In the genomic region with DNA sequence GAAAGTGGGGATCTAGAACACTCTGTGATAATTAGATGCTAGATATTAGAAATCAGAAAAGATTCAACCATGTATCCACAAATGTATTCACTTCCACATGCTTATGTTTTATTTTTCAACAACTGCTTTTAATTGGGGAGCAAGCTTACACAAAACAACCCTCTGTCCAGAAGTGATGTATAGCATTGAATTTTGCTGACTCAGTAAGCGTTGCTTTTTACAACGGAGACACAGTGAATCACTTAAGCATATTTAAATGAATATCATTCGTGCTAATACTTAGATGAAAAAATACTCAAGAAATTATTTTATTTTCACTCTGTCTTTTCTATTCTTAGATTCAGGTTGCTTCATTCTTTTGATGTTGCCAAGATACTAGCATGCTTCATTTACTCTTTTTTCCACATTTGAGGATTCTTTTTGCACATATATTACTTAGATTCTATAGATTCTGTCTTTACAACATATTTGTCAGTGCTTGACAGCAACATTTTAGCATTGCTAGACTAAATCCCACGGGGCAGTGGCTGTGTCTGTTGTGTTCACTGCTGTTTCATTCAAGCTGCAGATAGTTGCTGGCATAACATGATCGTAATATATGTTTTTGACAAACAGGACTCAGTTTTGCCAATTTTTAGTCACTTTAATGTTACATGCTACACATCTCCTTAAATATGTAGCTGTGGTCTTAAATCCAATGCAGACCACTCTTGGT, we compare ENCODE assay signal across 30 cellular contexts.
"Had no signal": no experiment of that assay in that cellular context is flagged by ENCODE, and none has a peak within 500 bp of the region (broad histone marks: within the 10 kb centered on the region; RNA-seq: fewer than 3 reads in every experiment).

No MANE protein-coding gene starts in this region.

- FAIRE-seq: colon had no signal

- H3K27me3 ChIP-seq: adrenal gland, body of pancreas, esophagus muscularis mucosa, foreskin keratinocyte, gastrocnemius medialis had no signal

- H3K4me3 ChIP-seq: adrenal gland, body of pancreas, esophagus muscularis mucosa, gastrocnemius medialis had no signal

- ATAC-seq: activated CD4-positive, CD25-positive, alpha-beta regulatory T cell treated with anti-CD3 and anti-CD28 coated beads, Interleukin-2, amount 50 U/mL, for 24 hours; activated CD8-positive, alpha-beta T cell treated with anti-CD3 and anti-CD28 coated beads for 36 hours; activated naive CD8-positive, alpha-beta T cell treated with anti-CD3 and anti-CD28 coated beads, Interleukin-2, amount 50 U/mL, for 24 hours; activated T-cell treated with anti-CD3 and anti-CD28 coated beads, Interleukin-2, amount 50 U/mL, for 4 hours; body of pancreas; effector memory CD8-positive, alpha-beta T cell; foreskin keratinocyte; gastrocnemius medialis; T-helper 17 cell had no signal

- H3K4me1 ChIP-seq: adrenal gland, body of pancreas, esophagus muscularis mucosa, foreskin keratinocyte, gastrocnemius medialis had no signal

- DNase-seq: activated B cell treated with CpG ODN at 0.5 μM for 24 hours; activated CD4-positive, alpha-beta T cell treated with anti-CD3 and anti-CD28 coated beads for 48 hours; activated CD4-positive, alpha-beta T cell treated with anti-CD3 and anti-CD28 coated beads, Interleukin-2, amount 50 U/mL, for 1 hour; activated CD4-positive, alpha-beta T cell treated with anti-CD3 and anti-CD28 coated beads, Interleukin-2, amount 50 U/mL, for 48 hours; activated CD8-positive, alpha-beta memory T cell treated with anti-CD3 and anti-CD28 coated beads for 24 hours; activated CD8-positive, alpha-beta T cell treated with anti-CD3 and anti-CD28 coated beads for 36 hours; activated effector memory CD4-positive, alpha-beta T cell treated with anti-CD3 and anti-CD28 coated beads, Interleukin-2, amount 50 U/mL, for 16 hours; activated naive CD4-positive, alpha-beta T cell treated with anti-CD3 and anti-CD28 coated beads for 36 hours; activated naive CD8-positive, alpha-beta T cell treated with anti-CD3 and anti-CD28 coated beads for 36 hours; activated naive CD8-positive, alpha-beta T cell treated with anti-CD3 and anti-CD28 coated beads, Interleukin-2, amount 50 U/mL, for 24 hours; activated T-cell treated with anti-CD3 and anti-CD28 coated beads, Interleukin-2, amount 50 U/mL, for 4 hours; adrenal gland; amygdala; aorta; body of pancreas; caudate nucleus; cortex of kidney; dermis blood vessel endothelial cell; effector CD4-positive, alpha-beta T cell; effector memory CD8-positive, alpha-beta T cell; erythroblast; foreskin keratinocyte; gastrocnemius medialis; T-helper 1 cell; T-helper 17 cell; T1000; WERI-Rb-1 had no signal

- H3K36me3 ChIP-seq: adrenal gland, esophagus muscularis mucosa, gastrocnemius medialis, WERI-Rb-1 had no signal

- H3K9me3 ChIP-seq: adrenal gland, body of pancreas, esophagus muscularis mucosa, gastrocnemius medialis had no signal

- H3K27ac ChIP-seq: adrenal gland, body of pancreas, esophagus muscularis mucosa, foreskin keratinocyte, gastrocnemius medialis, WERI-Rb-1 had no signal
